ENCODE assay signal across 10 cellular contexts in the genomic region with DNA sequence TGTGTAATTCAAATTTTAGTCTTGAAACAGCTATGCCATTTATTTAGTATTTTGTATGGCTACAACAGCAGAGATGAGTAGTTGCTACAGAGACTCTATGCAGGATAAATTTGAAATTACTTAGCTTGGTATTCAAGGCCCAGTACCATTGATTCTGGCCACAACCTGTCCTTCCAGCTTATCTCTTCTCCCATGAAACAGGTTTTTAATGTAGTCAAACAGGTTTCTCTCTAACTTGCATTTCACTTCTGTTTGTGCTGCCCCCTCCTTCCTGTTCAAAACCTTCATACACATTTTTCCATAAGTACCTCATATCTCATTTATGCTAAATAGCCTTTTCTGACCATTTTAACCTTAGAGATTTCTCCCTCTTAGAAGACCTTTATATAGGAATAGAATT. TPM values are rescaled to one million over a fixed set of nuclear protein-coding genes. Genes with fewer than 3 reads are reported as not detected.
DNase-seq lines count a peak whose midpoint lies in the region; ATAC-seq and TF ChIP-seq lines count a peak whose summit lies in the region.
"Had no signal": no experiment of that assay in that cellular context is flagged by ENCODE, and none has a peak within 500 bp of the region (broad histone marks: within the 10 kb centered on the region; RNA-seq: fewer than 3 reads in every experiment).

No MANE protein-coding gene starts in this region.

- peak overlapping the region; percentile 94 for H3K4me3 ChIP-seq in CD4-positive, CD25-positive, alpha-beta regulatory T cell (ENCODE audit: low read depth, low read length)
- no peak overlapping the region for H3K4me3 ChIP-seq in neuronal stem cell (ENCODE audit: low read length in 2 of 2)

- no peaks in the 10 kb centered on the region for H3K27me3 ChIP-seq in CD4-positive, CD25-positive, alpha-beta regulatory T cell (ENCODE audit: control insufficient read depth, insufficient read depth, low read length)
- H3K27me3 ChIP-seq in neuronal stem cell (ENCODE audit: control insufficient read depth in 3 of 3, insufficient read depth in 3 of 3, low read depth in 1 of 3, low read length in 3 of 3): no peaks in the 10 kb centered on the region

- H2BK15ac ChIP-seq in neuronal stem cell (ENCODE audit: low read length): no peak overlapping the region

- H3K36me3 Mint-ChIP-seq in CD4-positive, CD25-positive, alpha-beta regulatory T cell: no peaks in the 10 kb centered on the region
- H3K36me3 Mint-ChIP-seq in activated T-helper 17 cell treated with anti-CD3 and anti-CD28 coated beads, Interleukin-2, amount 50 U/mL, for 72 hours (ENCODE audit: low read depth): peaks cover 7% of the 10 kb centered on the region
- H3K36me3 Mint-ChIP-seq in nephron (ENCODE audit: low read depth): no peaks in the 10 kb centered on the region

- H3K27me3 Mint-ChIP-seq in CD4-positive, CD25-positive, alpha-beta regulatory T cell: no peaks in the 10 kb centered on the region
- H3K27me3 Mint-ChIP-seq in activated T-helper 17 cell treated with anti-CD3 and anti-CD28 coated beads, Interleukin-2, amount 50 U/mL, for 72 hours: no peaks in the 10 kb centered on the region
- H3K27me3 Mint-ChIP-seq in nephron (ENCODE audit: low read depth): no peaks in the 10 kb centered on the region
- H3K27me3 Mint-ChIP-seq: T-helper 17 cell had no signal

- H3K4me3 Mint-ChIP-seq in CD4-positive, CD25-positive, alpha-beta regulatory T cell: no peak overlapping the region
- no peak overlapping the region for H3K4me3 Mint-ChIP-seq in activated T-helper 17 cell treated with anti-CD3 and anti-CD28 coated beads, Interleukin-2, amount 50 U/mL, for 72 hours
- H3K4me3 Mint-ChIP-seq in nephron: peak overlapping the region; percentile 69 to 72 (median 71)
- H3K4me3 Mint-ChIP-seq: T-helper 17 cell had no signal

- H2BK120ac ChIP-seq in neuronal stem cell (ENCODE audit: low read depth, low read length): no peak overlapping the region

- H3K4me2 ChIP-seq in neuronal stem cell (ENCODE audit: insufficient read depth, low read length, poor library complexity, severe bottlenecking): no peak overlapping the region

- no peak overlapping the region for H3K4ac ChIP-seq in neuronal stem cell (ENCODE audit: low read length)

- TF ChIP-seq CTCF in nephron (IDR thresholded peaks at IDR 0.05; ENCODE audit: unreplicated experiment in 3 of 3): no peak

- peaks cover 18 to 37% (median 28%) of the 10 kb centered on the region in 4 donors for H3K4me1 Mint-ChIP-seq in CD4-positive, CD25-positive, alpha-beta regulatory T cell
- peaks cover 20% of the 10 kb centered on the region for H3K4me1 Mint-ChIP-seq in activated T-helper 17 cell treated with anti-CD3 and anti-CD28 coated beads, Interleukin-2, amount 50 U/mL, for 72 hours
- H3K4me1 Mint-ChIP-seq in nephron: peaks cover 25% of the 10 kb centered on the region

- H3K23ac ChIP-seq in neuronal stem cell (ENCODE audit: low read depth, low read length, poor library complexity): no peak overlapping the region

- no peak overlapping the region for H4K8ac ChIP-seq in neuronal stem cell (ENCODE audit: low read depth, low read length)

- no peak overlapping the region for H2AK5ac ChIP-seq in neuronal stem cell (ENCODE audit: low read depth, low read length)

- no peak overlapping the region for H3K14ac ChIP-seq in neuronal stem cell (ENCODE audit: low read length)

- no peak overlapping the region for H3K18ac ChIP-seq in neuronal stem cell (ENCODE audit: low read length)

- no peak overlapping the region for H4K91ac ChIP-seq in neuronal stem cell (ENCODE audit: low read depth, low read length, poor library complexity)

- DNase-seq in CD4-positive, CD25-positive, alpha-beta regulatory T cell: no peak
- DNase-seq in HT-29 (ENCODE audit: low spot score) (peak; percentile 84), glomerular visceral epithelial cell (ENCODE audit: extremely low spot score) (no peak), neuronal stem cell (ENCODE audit: low spot score) (no peak), T1000 (lab: John Stamatoyannopoulos, UW) (no peak)
- DNase-seq: GOT3, T-helper 17 cell had no signal

- H3K79me1 ChIP-seq in neuronal stem cell (ENCODE audit: low read depth, low read length): peaks cover 2% of the 10 kb centered on the region

- peaks cover 64% of the 10 kb centered on the region for H3K4me1 ChIP-seq in CD4-positive, CD25-positive, alpha-beta regulatory T cell (ENCODE audit: control insufficient read depth, insufficient read depth, low read length, poor library complexity, severe bottlenecking)
- peaks cover 3 to 10% of the 10 kb centered on the region in 2 donors for H3K4me1 ChIP-seq in neuronal stem cell (ENCODE audit: control insufficient read depth in 2 of 2, insufficient read depth in 1 of 2, low read depth in 1 of 2, low read length in 2 of 2)

- H3K27ac Mint-ChIP-seq in CD4-positive, CD25-positive, alpha-beta regulatory T cell: peak overlapping the region in 1 of 3 donors; percentile 16
- H3K27ac Mint-ChIP-seq in activated T-helper 17 cell treated with anti-CD3 and anti-CD28 coated beads, Interleukin-2, amount 50 U/mL, for 72 hours: no peak overlapping the region
- H3K27ac Mint-ChIP-seq in nephron: peak overlapping the region in 1 of 3 experiments; percentile 77
- H3K27ac Mint-ChIP-seq: T-helper 17 cell had no signal

- no peak overlapping the region for H3K9ac ChIP-seq in neuronal stem cell (ENCODE audit: low read depth, low read length, poor library complexity)

- H3K36me3 ChIP-seq in CD4-positive, CD25-positive, alpha-beta regulatory T cell (ENCODE audit: control insufficient read depth, insufficient read depth, low read length): no peaks in the 10 kb centered on the region
- H3K36me3 ChIP-seq in neuronal stem cell (replicated peaks in 1 of 2; ENCODE audit: control insufficient read depth in 2 of 2, insufficient read depth in 2 of 2, low read length in 2 of 2): no peaks in the 10 kb centered on the region

- no peak overlapping the region for H2BK5ac ChIP-seq in neuronal stem cell (ENCODE audit: low read length)

- no peak overlapping the region for H3K27ac ChIP-seq in CD4-positive, CD25-positive, alpha-beta regulatory T cell (ENCODE audit: insufficient read depth, low read length, poor library complexity, severe bottlenecking)
- H3K27ac ChIP-seq in neuronal stem cell (replicated peaks; ENCODE audit: low read length): no peak overlapping the region

- no peak for ATAC-seq in CD4-positive, CD25-positive, alpha-beta regulatory T cell (ENCODE audit: low read depth in 2 of 2)
- ATAC-seq in activated T-helper 17 cell treated with anti-CD3 and anti-CD28 coated beads, Interleukin-2, amount 50 U/mL, for 72 hours (replicated peaks): peak; percentile 8
- ATAC-seq in GM18520 (IDR thresholded peaks at IDR 0.05; ENCODE audit: unreplicated experiment): no peak
- ATAC-seq: T-helper 17 cell had no signal

- H2BK12ac ChIP-seq in neuronal stem cell (ENCODE audit: low read length): no peak overlapping the region

- H3K9me3 ChIP-seq in CD4-positive, CD25-positive, alpha-beta regulatory T cell (ENCODE audit: control insufficient read depth in 2 of 2, low read length in 2 of 2): no peaks in the 10 kb centered on the region
- peaks cover 0 to 4% of the 10 kb centered on the region in 2 donors for H3K9me3 ChIP-seq in neuronal stem cell (replicated peaks in 1 of 2; ENCODE audit: control insufficient read depth in 2 of 2, insufficient read depth in 1 of 2, low read depth in 1 of 2, low read length in 2 of 2)

- H3K9me3 Mint-ChIP-seq in CD4-positive, CD25-positive, alpha-beta regulatory T cell: no peaks in the 10 kb centered on the region
- no peaks in the 10 kb centered on the region for H3K9me3 Mint-ChIP-seq in activated T-helper 17 cell treated with anti-CD3 and anti-CD28 coated beads, Interleukin-2, amount 50 U/mL, for 72 hours
- no peaks in the 10 kb centered on the region for H3K9me3 Mint-ChIP-seq in nephron

- H2AFZ ChIP-seq in neuronal stem cell (ENCODE audit: low read length): no peak overlapping the region

RNA-seq across cellular contexts. Expression of a gene that starts 3.3 kb away (rescaled TPM):
- 79.0 TPM for total RNA-seq in CD4-positive, CD25-positive, alpha-beta regulatory T cell
- 10 to 100 TPM; 35.7 to 50.1 (median 39.5) TPM for polyA plus RNA-seq in CD4-positive, CD25-positive, alpha-beta regulatory T cell
- 26.9 and 29.0 TPM in 2 replicates for total RNA-seq in HT-29 (2014; rRNA removed; shearing (Covaris generic))
- 10 to 100 TPM; 37.1 to 58.2 TPM for total RNA-seq in activated T-helper 17 cell treated with anti-CD3 and anti-CD28 coated beads, Interleukin-2, amount 50 U/mL, for 72 hours
- polyA plus RNA-seq in neuronal stem cell (2013, experiment 1 of 2): 26.5 TPM
- 27.4 TPM for polyA plus RNA-seq in neuronal stem cell (2013, experiment 2 of 2)

Comparison
In these comparisons a context has a peak if more than half of its experiments do, and no peak if none do; other contexts are left out.
1. H3K4me3 Mint-ChIP-seq: peak in nephron (3 of 3); none in CD4-positive, CD25-positive, alpha-beta regulatory T cell (0 of 4) and activated T-helper 17 cell treated with anti-CD3 and anti-CD28 coated beads, Interleukin-2, amount 50 U/mL, for 72 hours (single experiment).